ENCODE assay signal across 8 cellular contexts in genomic region chr15:49044761-49045571, GRCh38. TPM values are rescaled to one million over a fixed set of nuclear protein-coding genes. Genes with fewer than 3 reads are reported as not detected.
A peak's percentile ranks its signal among the peaks of the same experiment; 100 is the strongest.
DNase-seq lines count a peak whose midpoint lies in the region; ATAC-seq and TF ChIP-seq lines count a peak whose summit lies in the region.

No MANE protein-coding gene starts in this region.

- peaks cover 2% of the 10 kb centered on the region; the same call in 1 of the 2 replicates for H3K9me3 ChIP-seq in ES-I3 (ENCODE audit: control insufficient read depth, insufficient read depth, low read length)
- no peaks in the 10 kb centered on the region for H3K9me3 ChIP-seq in OCI-LY3 (ENCODE audit: insufficient read depth, low read length)
- H3K9me3 ChIP-seq in mucosa of descending colon: no peaks in the 10 kb centered on the region

- H3K79me2 ChIP-seq in OCI-LY3 (ENCODE audit: low read length): peaks cover 53% of the 10 kb centered on the region

- peak overlapping the region; percentile 4; the same call in 1 of the 2 replicates for H2AFZ ChIP-seq in OCI-LY3 (ENCODE audit: low read depth, low read length)

- peak overlapping the region; percentile 94 for H3K9ac ChIP-seq in ES-I3 (ENCODE audit: low read depth, low read length)
- H3K9ac ChIP-seq in OCI-LY3 (ENCODE audit: low read length): peak overlapping the region; percentile 81

- peaks cover 4% of the 10 kb centered on the region; the same call in 1 of the 2 replicates for H3K4me1 ChIP-seq in ES-I3 (ENCODE audit: insufficient read depth, low read length)
- peaks cover 20% of the 10 kb centered on the region for H3K4me1 ChIP-seq in OCI-LY3 (ENCODE audit: low read length)
- H3K4me1 ChIP-seq in mucosa of descending colon (ENCODE audit: low read depth): peaks cover 13% of the 10 kb centered on the region

- H3K27me3 Mint-ChIP-seq in progenitor cell of endocrine pancreas: no peaks in the 10 kb centered on the region

- peak overlapping the region; percentile 72 for H3K27ac ChIP-seq in OCI-LY3 (ENCODE audit: low read length)

- peak overlapping the region; percentile 98 for H3K27ac Mint-ChIP-seq in progenitor cell of endocrine pancreas

- H3K36me3 Mint-ChIP-seq in progenitor cell of endocrine pancreas (ENCODE audit: insufficient read depth): peaks cover 1% of the 10 kb centered on the region

- ATAC-seq in HG02970 (IDR thresholded peaks at IDR 0.05; ENCODE audit: low FRiP score, unreplicated experiment): no peak
- no peak for ATAC-seq in mucosa of descending colon

- intact Hi-C loops in mucosa of descending colon (cut with DNase I, micrococcal nuclease): no loop called here

- H3K4me1 Mint-ChIP-seq in progenitor cell of endocrine pancreas (ENCODE audit: low read depth): peaks cover 14% of the 10 kb centered on the region

- H3K4me3 ChIP-seq in OCI-LY3 (ENCODE audit: low read length) (peak overlapping the region; percentile 96), epithelial cell of esophagus (ENCODE audit: low read length) (peak overlapping the region; percentile 57), mucosa of descending colon (no peak overlapping the region)

- H3K36me3 ChIP-seq in ES-I3 (ENCODE audit: insufficient read depth, low read length) (no peaks in the 10 kb centered on the region), OCI-LY3 (replicated peaks; ENCODE audit: low read depth, low read length) (no peaks in the 10 kb centered on the region), mucosa of descending colon (ENCODE audit: low read depth) (no peaks in the 10 kb centered on the region)

- no peaks in the 10 kb centered on the region for H3K9me3 Mint-ChIP-seq in progenitor cell of endocrine pancreas (ENCODE audit: low read depth)

- H4K20me1 ChIP-seq in OCI-LY3 (ENCODE audit: insufficient read depth, low read length): peaks cover 31% of the 10 kb centered on the region; the same call in 1 of the 2 replicates

- no peak for TF ChIP-seq CTCF in OCI-LY3 (IDR thresholded peaks at IDR 0.05; ENCODE audit: low read depth, low read length)
- no peak for TF ChIP-seq CTCF in epithelial cell of esophagus (IDR thresholded peaks at IDR 0.05; ENCODE audit: insufficient read depth, low read depth, low read length, missing control alignments)
- no peak for TF ChIP-seq CTCF in progenitor cell of endocrine pancreas (IDR thresholded peaks at IDR 0.05; ENCODE audit: unreplicated experiment)
- TF ChIP-seq CTCF in mucosa of descending colon (IDR thresholded peaks at IDR 0.05): no peak

- DNase-seq in epithelial cell of esophagus (ENCODE audit: low read depth) (peak; percentile 10), progenitor cell of endocrine pancreas (ENCODE audit: low spot score, unreplicated experiment) (no peak), SK-N-DZ (ENCODE audit: low spot score) (no peak), NCI-H146 (lab: John Stamatoyannopoulos, UW) (no peak), mucosa of descending colon (no peak)

- H3K4me3 Mint-ChIP-seq in progenitor cell of endocrine pancreas (ENCODE audit: low read depth): peak overlapping the region; percentile 94

- H3K4me2 ChIP-seq in OCI-LY3 (ENCODE audit: low read length): peak overlapping the region; percentile 68

- no peaks in the 10 kb centered on the region for H3K27me3 ChIP-seq in OCI-LY3 (ENCODE audit: low read depth, low read length)

RNA-seq across cellular contexts. Expression of gene SECISBP2L, which starts 1.3 kb away (rescaled TPM):
- total RNA-seq in progenitor cell of endocrine pancreas: 54.3 and 55.0 TPM in 2 replicates
- polyA plus RNA-seq in SK-N-DZ (2014; cell fraction: cytosol; rRNA removed): 7.3 and 8.4 TPM in 2 replicates
- polyA plus RNA-seq in SK-N-DZ (2014; cell fraction: nucleus; rRNA removed): 7.3 and 8.0 TPM in 2 replicates
- total RNA-seq in mucosa of descending colon: 10 to 100 TPM; 40.8 to 66.3 (median 49.0) TPM
